Comparison of ENCODE assay signal across 34 cellular contexts in genomic region chr16:1597154-1597553, GRCh38.
"Had no signal": no experiment of that assay in that cellular context is flagged by ENCODE, and none has a peak within 500 bp of the region (broad histone marks: within the 10 kb centered on the region; RNA-seq: fewer than 3 reads in every experiment).

No MANE protein-coding gene starts in this region.

- DNase-seq: activated CD4-positive, alpha-beta memory T cell treated with anti-CD3 and anti-CD28 coated beads, Interleukin-2, amount 10 ng/mL, durations not matched to agents 7 days and 5 days; activated CD4-positive, alpha-beta T cell treated with anti-CD3 and anti-CD28 coated beads for 1 hour; activated CD4-positive, alpha-beta T cell treated with anti-CD3 and anti-CD28 coated beads for 48 hours; activated CD4-positive, CD25-positive, alpha-beta regulatory T cell; activated CD8-positive, alpha-beta memory T cell treated with anti-CD3 and anti-CD28 coated beads for 24 hours; activated CD8-positive, alpha-beta memory T cell treated with anti-CD3 and anti-CD28 coated beads, Interleukin-2, amount 10 ng/mL, durations not matched to agents 7 days and 5 days; activated CD8-positive, alpha-beta memory T cell treated with anti-CD3 and anti-CD28 coated beads, Interleukin-2, amount 50 U/mL, for 48 hours; activated effector memory CD4-positive, alpha-beta T cell treated with Interleukin-2 at 50 U/mL for 16 hours; activated naive CD4-positive, alpha-beta T cell treated with anti-CD3 and anti-CD28 coated beads, Interleukin-2, amount 10 ng/mL, durations not matched to agents 7 days and 5 days; activated naive CD8-positive, alpha-beta T cell treated with anti-CD3 and anti-CD28 coated beads, Interleukin-2, amount 50 U/mL, for 24 hours; activated T-cell treated with anti-CD3 and anti-CD28 coated beads, Interleukin-2, amount 50 U/mL, for 48 hours; anterior cingulate cortex; caudate nucleus; MM.1S; MV-4-11; NCI-H1092; NCI-H1436 treated with DMSO at 0.1 percent for 48 hours; NCI-H187; NCI-H2029 treated with DMSO at 0.1 percent for 48 hours; NCI-H2107; NCI-H2171; NCI-H510A; NCI-H526; NCI-H748 treated with DMSO at 0.1 percent for 48 hours; NK-92 treated with Interleukin-12 subunit alpha and Interleukin-12 subunit beta, amount 100 ng/mL, for 24 hours; SHP77; SJCRH30; T1000; WERI-Rb-1 had no signal

- H3K4me1 Mint-ChIP-seq: activated CD4-positive, alpha-beta memory T cell treated with anti-CD3 and anti-CD28 coated beads, Interleukin-2, amount 10 ng/mL, durations not matched to agents 7 days and 5 days; activated CD8-positive, alpha-beta memory T cell treated with anti-CD3 and anti-CD28 coated beads, Interleukin-2, amount 10 ng/mL, durations not matched to agents 7 days and 5 days; activated naive CD4-positive, alpha-beta T cell treated with anti-CD3 and anti-CD28 coated beads, Interleukin-2, amount 10 ng/mL, durations not matched to agents 7 days and 5 days; activated naive CD8-positive, alpha-beta T cell treated with anti-CD3 and anti-CD28 coated beads, Interleukin-2, amount 50 U/mL, for 24 hours; brain had no signal

- H3K4me3 ChIP-seq: SJCRH30, SK-N-MC had no signal

- H3K9me3 ChIP-seq: SJCRH30 had no signal

- H3K36me3 ChIP-seq: SJCRH30 had no signal

- H3K27me3 Mint-ChIP-seq: activated CD4-positive, alpha-beta memory T cell treated with anti-CD3 and anti-CD28 coated beads, Interleukin-2, amount 10 ng/mL, durations not matched to agents 7 days and 5 days; activated CD8-positive, alpha-beta memory T cell treated with anti-CD3 and anti-CD28 coated beads, Interleukin-2, amount 10 ng/mL, durations not matched to agents 7 days and 5 days; activated naive CD4-positive, alpha-beta T cell treated with anti-CD3 and anti-CD28 coated beads, Interleukin-2, amount 10 ng/mL, durations not matched to agents 7 days and 5 days; activated naive CD8-positive, alpha-beta T cell; activated naive CD8-positive, alpha-beta T cell treated with anti-CD3 and anti-CD28 coated beads, Interleukin-2, amount 50 U/mL, for 24 hours; brain had no signal

- H3K9me3 Mint-ChIP-seq: activated CD4-positive, alpha-beta memory T cell treated with anti-CD3 and anti-CD28 coated beads, Interleukin-2, amount 10 ng/mL, durations not matched to agents 7 days and 5 days; activated naive CD4-positive, alpha-beta T cell treated with anti-CD3 and anti-CD28 coated beads, Interleukin-2, amount 10 ng/mL, durations not matched to agents 7 days and 5 days; activated naive CD8-positive, alpha-beta T cell treated with anti-CD3 and anti-CD28 coated beads, Interleukin-2, amount 50 U/mL, for 24 hours had no signal

- H3K4me2 ChIP-seq: KMS-11 had no signal

- H3K4me3 Mint-ChIP-seq: activated CD4-positive, alpha-beta memory T cell treated with anti-CD3 and anti-CD28 coated beads, Interleukin-2, amount 10 ng/mL, durations not matched to agents 7 days and 5 days; activated CD8-positive, alpha-beta memory T cell treated with anti-CD3 and anti-CD28 coated beads, Interleukin-2, amount 10 ng/mL, durations not matched to agents 7 days and 5 days; activated naive CD4-positive, alpha-beta T cell treated with anti-CD3 and anti-CD28 coated beads, Interleukin-2, amount 10 ng/mL, durations not matched to agents 7 days and 5 days; activated naive CD8-positive, alpha-beta T cell; activated naive CD8-positive, alpha-beta T cell treated with anti-CD3 and anti-CD28 coated beads, Interleukin-2, amount 50 U/mL, for 24 hours; brain had no signal

- H3K27ac ChIP-seq: KMS-11, SJCRH30, SK-N-MC, WERI-Rb-1 had no signal

- H3K27ac Mint-ChIP-seq: activated CD4-positive, alpha-beta memory T cell treated with anti-CD3 and anti-CD28 coated beads, Interleukin-2, amount 10 ng/mL, durations not matched to agents 7 days and 5 days; activated CD8-positive, alpha-beta memory T cell treated with anti-CD3 and anti-CD28 coated beads, Interleukin-2, amount 10 ng/mL, durations not matched to agents 7 days and 5 days; activated naive CD4-positive, alpha-beta T cell treated with anti-CD3 and anti-CD28 coated beads, Interleukin-2, amount 10 ng/mL, durations not matched to agents 7 days and 5 days; activated naive CD8-positive, alpha-beta T cell; activated naive CD8-positive, alpha-beta T cell treated with anti-CD3 and anti-CD28 coated beads, Interleukin-2, amount 50 U/mL, for 24 hours; brain had no signal

- H3K27me3 ChIP-seq: SJCRH30 had no signal

- FAIRE-seq: bronchial epithelial cell had no signal

- H3K4me1 ChIP-seq: SJCRH30 had no signal

- ATAC-seq: activated CD8-positive, alpha-beta memory T cell treated with anti-CD3 and anti-CD28 coated beads, Interleukin-2, amount 10 ng/mL, durations not matched to agents 7 days and 5 days; activated naive CD8-positive, alpha-beta T cell treated with anti-CD3 and anti-CD28 coated beads, Interleukin-2, amount 50 U/mL, for 24 hours had no signal

- H3K36me3 Mint-ChIP-seq: activated CD8-positive, alpha-beta memory T cell treated with anti-CD3 and anti-CD28 coated beads, Interleukin-2, amount 10 ng/mL, durations not matched to agents 7 days and 5 days had no signal

- H3K9ac ChIP-seq: KMS-11 had no signal
